ENCODE assay signal across 8 cellular contexts in the genomic region with DNA sequence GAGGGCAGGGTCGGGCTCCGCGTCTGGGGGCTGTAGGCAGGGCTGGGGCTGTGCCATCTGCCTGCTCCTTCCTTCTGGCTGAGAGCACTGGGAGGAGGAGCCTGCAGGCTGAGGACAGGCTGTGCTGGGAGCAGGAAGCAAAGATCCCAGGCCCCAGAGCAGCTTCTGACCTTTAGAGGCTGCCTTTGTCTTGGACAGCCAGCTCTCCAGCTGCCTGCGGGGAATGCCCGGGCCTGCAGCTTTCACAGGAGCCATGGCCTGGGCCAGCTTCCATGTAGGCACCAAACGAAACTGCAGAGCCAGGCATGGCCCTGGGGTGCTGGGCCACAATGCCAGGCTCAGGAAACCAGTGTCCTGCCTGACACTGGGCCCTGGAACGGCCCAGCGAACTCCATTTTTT.
A peak's percentile ranks its signal among the peaks of the same experiment; 100 is the strongest.
DNase-seq lines count a peak whose midpoint lies in the region; ATAC-seq and TF ChIP-seq lines count a peak whose summit lies in the region.
"Had no signal": no experiment of that assay in that cellular context is flagged by ENCODE, and none has a peak within 500 bp of the region (broad histone marks: within the 10 kb centered on the region; RNA-seq: fewer than 3 reads in every experiment).

No MANE protein-coding gene starts in this region.

- H3K27me3 ChIP-seq in upper lobe of left lung = no peaks in the 10 kb centered on the region

- no peak for TF ChIP-seq POLR2A in upper lobe of left lung (IDR thresholded peaks at IDR 0.05)

- TF ChIP-seq EP300 in upper lobe of left lung (IDR thresholded peaks at IDR 0.05) = peak in 2 of 4 donors; percentile 30 to 37

- H3K4me3 ChIP-seq in upper lobe of left lung = no peak overlapping the region
- H3K4me3 ChIP-seq: SK-N-MC had no signal

- DNase-seq in NCI-H524 (lab: John Stamatoyannopoulos, UW) (peak; percentile 86 to 93), midbrain (lab: John Stamatoyannopoulos, UW) (peak; percentile 74), upper lobe of left lung (peak in 1 of 2 donors; percentile 67), H4 (ENCODE audit: low spot score) (no peak)

- ATAC-seq in esophagus mucosa (peak; percentile 45), upper lobe of left lung (ENCODE audit: low FRiP score in 2 of 2) (peak; percentile 74 to 79), HG02981 (IDR thresholded peaks at IDR 0.05; ENCODE audit: unreplicated experiment) (no peak), HG03442 (IDR thresholded peaks at IDR 0.05; ENCODE audit: unreplicated experiment) (no peak)

- peaks cover 8 to 21% (median 17%) of the 10 kb centered on the region in 4 donors for H3K4me1 ChIP-seq in upper lobe of left lung

- 22 to 30% methylated on average over 3 to 8 of the region's 8 CpGs for WGBS in upper lobe of left lung, 2 donors

- no peaks in the 10 kb centered on the region for H3K36me3 ChIP-seq in upper lobe of left lung

- H3K27ac ChIP-seq in upper lobe of left lung = peak overlapping the region; percentile 41 to 89 (median 70)
- H3K27ac ChIP-seq: SK-N-MC had no signal

- H3K9me3 ChIP-seq in upper lobe of left lung = no peaks in the 10 kb centered on the region

- no peak for TF ChIP-seq CTCF in upper lobe of left lung (IDR thresholded peaks at IDR 0.05)

Comparison
In these comparisons a context has a peak if more than half of its experiments do, and no peak if none do; other contexts are left out.
1. ATAC-seq: peak in esophagus mucosa (single experiment) and upper lobe of left lung (2 of 2); none in HG02981 (single experiment) and HG03442 (single experiment).